Comparison of ENCODE assay signal across 8 cellular contexts in genomic region chr1:46718340-46718726, GRCh38. TPM values are rescaled to one million over a fixed set of nuclear protein-coding genes. Genes with fewer than 3 reads are reported as not detected.
DNase-seq lines count a peak whose midpoint lies in the region; ATAC-seq and TF ChIP-seq lines count a peak whose summit lies in the region.

No MANE protein-coding gene starts in this region.

- H3K36me3 ChIP-seq in fibroblast of lung (ENCODE audit: control insufficient read depth, insufficient read depth, low read length), result no peaks in the 10 kb centered on the region

- peak overlapping the region; percentile 92 for H3K4me2 ChIP-seq in fibroblast of lung (ENCODE audit: extremely low read depth, insufficient read depth, low read length)

- H3K4me3 ChIP-seq in fibroblast of lung (replicated peaks in 1 of 4; ENCODE audit: control extremely low read depth in 1 of 4, insufficient read depth in 1 of 4, low read depth in 3 of 4, low read length in 4 of 4), result peak overlapping the region; percentile 88 to 97 (median 92)

- peaks cover 43% of the 10 kb centered on the region for H3K4me1 Mint-ChIP-seq in progenitor cell of endocrine pancreas (ENCODE audit: low read depth)

- H4K20me1 ChIP-seq in fibroblast of lung (ENCODE audit: control insufficient read depth, extremely low read depth, insufficient read depth, low read length), result no peaks in the 10 kb centered on the region

- H3K9me3 Mint-ChIP-seq in progenitor cell of endocrine pancreas (ENCODE audit: low read depth), result no peaks in the 10 kb centered on the region

- peaks cover 7% of the 10 kb centered on the region for H3K27me3 ChIP-seq in fibroblast of lung (ENCODE audit: control insufficient read depth, insufficient read depth, low read length)

- peak overlapping the region; percentile 95 for H3K4me3 Mint-ChIP-seq in progenitor cell of endocrine pancreas (ENCODE audit: low read depth)

- H3K36me3 Mint-ChIP-seq in progenitor cell of endocrine pancreas (ENCODE audit: insufficient read depth), result peaks cover 5% of the 10 kb centered on the region

- peak overlapping the region; percentile 88 for H3K27ac ChIP-seq in fibroblast of lung (ENCODE audit: insufficient read depth, low read length)

- no peaks in the 10 kb centered on the region for H3K27me3 Mint-ChIP-seq in progenitor cell of endocrine pancreas

- H3K9ac ChIP-seq in fibroblast of lung (ENCODE audit: insufficient read depth, low read length), result peak overlapping the region; percentile 89

- TF ChIP-seq CTCF in fibroblast of lung (conservative IDR thresholded peaks at IDR 0.05 in 1 of 2, IDR thresholded peaks at IDR 0.05 in 1 of 2; ENCODE audit: low read depth in 1 of 2, low read length in 2 of 2) (no peak), progenitor cell of endocrine pancreas (IDR thresholded peaks at IDR 0.05; ENCODE audit: unreplicated experiment) (no peak)

- peaks cover 3% of the 10 kb centered on the region for H3K4me1 ChIP-seq in fibroblast of lung (ENCODE audit: control insufficient read depth, extremely low read depth, insufficient read depth, low read length)

- DNase-seq in RPMI7951 (ENCODE audit: low read depth) (peak; percentile 9), fibroblast of lung (ENCODE audit: low read depth in 2 of 2) (peak in 1 of 2 donors; percentile 11), progenitor cell of endocrine pancreas (ENCODE audit: low spot score, unreplicated experiment) (no peak), NCI-H1417 treated with DMSO at 0.1 percent for 48 hours (lab: John Stamatoyannopoulos, UW) (no peak), NOMO-1 treated with dmso at 0.1 percent for 144 hours (lab: John Stamatoyannopoulos, UW; ENCODE audit: unreplicated experiment) (no peak)
- no peak for DNase-seq in effector CD8-positive, alpha-beta T cell (lab: John Stamatoyannopoulos, UW)
- DNase-seq in stimulated activated CD4-positive, alpha-beta T cell treated with anti-CD3 and anti-CD28 coated beads, Interleukin-4, amount 100 ng/mL, for 24 hours, result no peak

- ATAC-seq in GM21447 (IDR thresholded peaks at IDR 0.05; ENCODE audit: unreplicated experiment), result peak; percentile 22

- H2AFZ ChIP-seq in fibroblast of lung (ENCODE audit: low read length), result peak overlapping the region; percentile 60

- H3K9me3 ChIP-seq in fibroblast of lung (ENCODE audit: control insufficient read depth, insufficient read depth, low read depth, low read length), result no peaks in the 10 kb centered on the region

- H3K79me2 ChIP-seq in fibroblast of lung (ENCODE audit: control insufficient read depth, insufficient read depth, low read length), result peaks cover 22% of the 10 kb centered on the region

- peak overlapping the region; percentile 95 for H3K27ac Mint-ChIP-seq in progenitor cell of endocrine pancreas

RNA-seq across cellular contexts. Expression of gene EFCAB14, which starts 0.6 kb away (rescaled TPM):
- total RNA-seq in RPMI7951 (2014; rRNA removed; shearing (Covaris generic)), result 52.2 and 66.0 TPM in 2 replicates
- total RNA-seq in fibroblast of lung, result 35.3 and 35.7 TPM in 2 replicates
- polyA plus RNA-seq in fibroblast of lung, result 54.3 and 65.0 TPM in 2 replicates
- 27.7 and 36.8 TPM in 2 replicates for polyA plus RNA-seq in fibroblast of lung (2012)
- 18.1 and 23.0 TPM in 2 replicates for polyA minus RNA-seq in fibroblast of lung (ENCODE audit: low replicate concordance)
- total RNA-seq in progenitor cell of endocrine pancreas, result 63.6 and 65.2 TPM in 2 replicates

RNA-seq across cellular contexts. Expression of gene TEX38, which starts 46.7 kb away (rescaled TPM):
- total RNA-seq in RPMI7951 (2014; rRNA removed; shearing (Covaris generic)), result not detected in 2 replicates
- total RNA-seq in fibroblast of lung (not detected in 2 replicates), progenitor cell of endocrine pancreas (0.31 and 0.38 TPM in 2 replicates)
- polyA plus RNA-seq in fibroblast of lung, result not detected in 2 replicates
- not detected in 2 replicates for polyA plus RNA-seq in fibroblast of lung (2012)
- polyA minus RNA-seq in fibroblast of lung (ENCODE audit: low replicate concordance), result not detected in 2 replicates

RNA-seq across cellular contexts. Expression of gene ATPAF1, which starts 50.2 kb away (rescaled TPM):
- total RNA-seq in RPMI7951 (2014; rRNA removed; shearing (Covaris generic)), result 67.6 and 75.1 TPM in 2 replicates
- total RNA-seq in fibroblast of lung (58.3 and 65.6 TPM in 2 replicates), progenitor cell of endocrine pancreas (52.7 and 53.9 TPM in 2 replicates)
- polyA plus RNA-seq in fibroblast of lung, result 72.1 and 81.4 TPM in 2 replicates
- 42.3 and 49.5 TPM in 2 replicates for polyA plus RNA-seq in fibroblast of lung (2012)
- polyA minus RNA-seq in fibroblast of lung (ENCODE audit: low replicate concordance), result 15.3 and 17.7 TPM in 2 replicates
